In genomic region chr1:70714149-70714548, GRCh38 we compare ENCODE assay signal across 15 cellular contexts.
"Had no signal": no experiment of that assay in that cellular context is flagged by ENCODE, and none has a peak within 500 bp of the region (broad histone marks: within the 10 kb centered on the region; RNA-seq: fewer than 3 reads in every experiment).

No MANE protein-coding gene starts in this region.

- H3K4me1 ChIP-seq: right atrium auricular region had no signal

- H3K27ac ChIP-seq: gastroesophageal sphincter, right atrium auricular region had no signal

- H3K4me3 ChIP-seq: gastroesophageal sphincter, right atrium auricular region had no signal

- FAIRE-seq: astrocyte had no signal

- H3K36me3 ChIP-seq: gastroesophageal sphincter, right atrium auricular region had no signal

- H3K4me3 Mint-ChIP-seq: activated CD4-positive, alpha-beta memory T cell treated with anti-CD3 and anti-CD28 coated beads for 36 hours; activated naive CD8-positive, alpha-beta T cell treated with anti-CD3 and anti-CD28 coated beads, Interleukin-2, amount 10 ng/mL, durations not matched to agents 7 days and 5 days; activated T-cell treated with anti-CD3 and anti-CD28 coated beads, Interleukin-2, amount 50 U/mL, for 72 hours; naive thymus-derived CD8-positive, alpha-beta T cell; stimulated activated naive B cell treated with anti-CD40 and anti-IgM and Interleukin-4, amounts not matched to agents 10 μg/mL and 1 μg/mL and 100 μg/mL, for 72 hours had no signal

- DNase-seq: activated CD4-positive, alpha-beta memory T cell treated with anti-CD3 and anti-CD28 coated beads for 36 hours; activated CD4-positive, alpha-beta T cell treated with anti-CD3 and anti-CD28 coated beads for 1 hour; activated CD8-positive, alpha-beta memory T cell treated with anti-CD3 and anti-CD28 coated beads, Interleukin-2, amount 50 U/mL, for 4 hours; activated gamma-delta T cell treated with Interleukin-2 at 50 U/mL for 16 hours; activated naive CD8-positive, alpha-beta T cell treated with anti-CD3 and anti-CD28 coated beads, Interleukin-2, amount 10 ng/mL, durations not matched to agents 7 days and 5 days; activated T-cell treated with anti-CD3 and anti-CD28 coated beads, Interleukin-2, amount 50 U/mL, for 72 hours; kidney glomerular epithelial cell; midbrain; naive thymus-derived CD8-positive, alpha-beta T cell; stimulated activated naive B cell treated with anti-CD40 and anti-IgM and Interleukin-4, amounts not matched to agents 10 μg/mL and 1 μg/mL and 100 μg/mL, for 72 hours; substantia nigra; trophoblast cell had no signal

- H3K27me3 ChIP-seq: gastroesophageal sphincter, right atrium auricular region had no signal

- H3K27me3 Mint-ChIP-seq: activated CD4-positive, alpha-beta memory T cell treated with anti-CD3 and anti-CD28 coated beads for 36 hours; activated naive CD8-positive, alpha-beta T cell treated with anti-CD3 and anti-CD28 coated beads, Interleukin-2, amount 10 ng/mL, durations not matched to agents 7 days and 5 days; stimulated activated naive B cell treated with anti-CD40 and anti-IgM and Interleukin-4, amounts not matched to agents 10 μg/mL and 1 μg/mL and 100 μg/mL, for 72 hours had no signal

- H3K27ac Mint-ChIP-seq: activated CD4-positive, alpha-beta memory T cell treated with anti-CD3 and anti-CD28 coated beads for 36 hours; activated naive CD8-positive, alpha-beta T cell treated with anti-CD3 and anti-CD28 coated beads, Interleukin-2, amount 10 ng/mL, durations not matched to agents 7 days and 5 days; activated T-cell treated with anti-CD3 and anti-CD28 coated beads, Interleukin-2, amount 50 U/mL, for 72 hours; naive thymus-derived CD8-positive, alpha-beta T cell; stimulated activated naive B cell treated with anti-CD40 and anti-IgM and Interleukin-4, amounts not matched to agents 10 μg/mL and 1 μg/mL and 100 μg/mL, for 72 hours had no signal

- H3K9me3 Mint-ChIP-seq: activated naive CD8-positive, alpha-beta T cell treated with anti-CD3 and anti-CD28 coated beads, Interleukin-2, amount 10 ng/mL, durations not matched to agents 7 days and 5 days; stimulated activated naive B cell treated with anti-CD40 and anti-IgM and Interleukin-4, amounts not matched to agents 10 μg/mL and 1 μg/mL and 100 μg/mL, for 72 hours had no signal

- H3K36me3 Mint-ChIP-seq: activated CD4-positive, alpha-beta memory T cell treated with anti-CD3 and anti-CD28 coated beads for 36 hours; activated naive CD8-positive, alpha-beta T cell treated with anti-CD3 and anti-CD28 coated beads, Interleukin-2, amount 10 ng/mL, durations not matched to agents 7 days and 5 days; stimulated activated naive B cell treated with anti-CD40 and anti-IgM and Interleukin-4, amounts not matched to agents 10 μg/mL and 1 μg/mL and 100 μg/mL, for 72 hours had no signal

- ATAC-seq: activated T-cell treated with anti-CD3 and anti-CD28 coated beads, Interleukin-2, amount 50 U/mL, for 72 hours; gastroesophageal sphincter; naive thymus-derived CD8-positive, alpha-beta T cell; stimulated activated naive B cell treated with anti-CD40 and anti-IgM and Interleukin-4, amounts not matched to agents 10 μg/mL and 1 μg/mL and 100 μg/mL, for 72 hours had no signal

- H3K4me1 Mint-ChIP-seq: activated naive CD8-positive, alpha-beta T cell treated with anti-CD3 and anti-CD28 coated beads, Interleukin-2, amount 10 ng/mL, durations not matched to agents 7 days and 5 days; naive thymus-derived CD8-positive, alpha-beta T cell; stimulated activated naive B cell treated with anti-CD40 and anti-IgM and Interleukin-4, amounts not matched to agents 10 μg/mL and 1 μg/mL and 100 μg/mL, for 72 hours had no signal
